In genomic region chr3:145384307-145384706, GRCh38 we compare ENCODE assay signal across 9 cellular contexts.
"Had no signal": no experiment of that assay in that cellular context is flagged by ENCODE, and none has a peak within 500 bp of the region (broad histone marks: within the 10 kb centered on the region; RNA-seq: fewer than 3 reads in every experiment).

No MANE protein-coding gene starts in this region.

- H3K4me1 Mint-ChIP-seq: GM23338, H9 had no signal

- ATAC-seq: GM23338, HCT116 had no signal

- H3K4me2 ChIP-seq: GM23338 had no signal

- H3K9me3 ChIP-seq: HAP-1 had no signal

- H3K27ac Mint-ChIP-seq: GM23338, H9, HFFc6 had no signal

- H3K4me3 Mint-ChIP-seq: GM23338, H9, HFFc6 had no signal

- H3K4me3 ChIP-seq: GM23248, GM23338, HAP-1 had no signal

- H2AFZ ChIP-seq: GM23248, GM23338 had no signal

- H3K4me1 ChIP-seq: HAP-1 had no signal

- H3K27ac ChIP-seq: GM23248 had no signal

- H3K36me3 ChIP-seq: HAP-1 had no signal

- DNase-seq: GM23248, GOT3, H7, H9, HCEC 1CT, HFFc6 had no signal

- H3K9ac ChIP-seq: GM23248 had no signal
